In the genomic region with DNA sequence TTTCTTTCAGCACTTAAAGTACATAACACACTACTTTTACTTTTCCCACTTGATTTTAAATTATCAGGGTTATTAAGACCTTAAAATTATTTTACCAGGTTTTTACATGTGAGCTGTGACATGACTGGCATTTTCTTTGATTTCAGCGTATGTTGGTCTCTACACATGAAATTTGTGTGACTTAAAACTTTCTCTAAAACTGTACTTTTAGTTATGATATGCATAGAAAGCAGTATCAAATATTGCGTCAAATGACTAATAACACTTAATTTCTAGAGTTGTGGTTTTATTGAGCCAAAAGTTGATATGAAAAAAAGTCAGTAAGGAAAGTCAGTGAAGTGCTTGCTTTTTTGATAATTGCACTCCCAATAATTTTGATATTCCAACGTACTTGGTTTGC, we compare ENCODE assay signal across 10 cellular contexts. TPM values are rescaled to one million over a fixed set of nuclear protein-coding genes. Genes with fewer than 3 reads are reported as not detected.
A peak's percentile ranks its signal among the peaks of the same experiment; 100 is the strongest.
DNase-seq lines count a peak whose midpoint lies in the region; TF ChIP-seq lines count a peak whose summit lies in the region.
"Had no signal": no experiment of that assay in that cellular context is flagged by ENCODE, and none has a peak within 500 bp of the region (broad histone marks: within the 10 kb centered on the region; RNA-seq: fewer than 3 reads in every experiment).

No MANE protein-coding gene starts in this region.

- peaks cover 52% of the 10 kb centered on the region for H3K36me3 Mint-ChIP-seq in activated CD4-positive, alpha-beta T cell treated with anti-CD3 and anti-CD28 coated beads, Interleukin-2, amount 10 ng/mL, durations not matched to agents 7 days and 5 days (ENCODE audit: low read depth)
- H3K36me3 Mint-ChIP-seq in activated naive CD8-positive, alpha-beta T cell treated with anti-CD3 and anti-CD28 coated beads for 36 hours: peaks cover 30% of the 10 kb centered on the region

- no peaks in the 10 kb centered on the region for H3K9me3 ChIP-seq in thymus (ENCODE audit: control insufficient read depth)

- H3K27me3 Mint-ChIP-seq in activated CD4-positive, alpha-beta T cell treated with anti-CD3 and anti-CD28 coated beads, Interleukin-2, amount 10 ng/mL, durations not matched to agents 7 days and 5 days: no peaks in the 10 kb centered on the region
- H3K27me3 Mint-ChIP-seq in activated naive CD8-positive, alpha-beta T cell treated with anti-CD3 and anti-CD28 coated beads for 36 hours: no peaks in the 10 kb centered on the region

- H3K27me3 ChIP-seq in kidney epithelial cell (ENCODE audit: control insufficient read depth, insufficient read depth, low read length) (no peaks in the 10 kb centered on the region), thymus (ENCODE audit: control insufficient read depth, insufficient read depth) (no peaks in the 10 kb centered on the region)

- H3K4me3 Mint-ChIP-seq in activated CD4-positive, alpha-beta T cell treated with anti-CD3 and anti-CD28 coated beads, Interleukin-2, amount 10 ng/mL, durations not matched to agents 7 days and 5 days: peak overlapping the region; percentile 95
- H3K4me3 Mint-ChIP-seq in activated naive CD8-positive, alpha-beta T cell treated with anti-CD3 and anti-CD28 coated beads for 36 hours: peak overlapping the region; percentile 85

- H3K4me3 ChIP-seq in kidney epithelial cell (ENCODE audit: low read depth, low read length) (peak overlapping the region; percentile 76), thymus (ENCODE audit: low read length) (peak overlapping the region; percentile 83)

- no peaks in the 10 kb centered on the region for H3K36me3 ChIP-seq in kidney epithelial cell (ENCODE audit: control insufficient read depth, insufficient read depth, low read length)
- H3K36me3 ChIP-seq in thymus (ENCODE audit: control insufficient read depth, insufficient read depth): no peaks in the 10 kb centered on the region

- no peak for TF ChIP-seq CTCF in kidney epithelial cell (IDR thresholded peaks at IDR 0.05; ENCODE audit: insufficient read depth, low read length, poor library complexity, severe bottlenecking)

- 2% methylated on average over 3 of the region's 3 CpGs for WGBS in thymus

- no peaks in the 10 kb centered on the region for H3K9me3 Mint-ChIP-seq in activated CD4-positive, alpha-beta T cell treated with anti-CD3 and anti-CD28 coated beads, Interleukin-2, amount 10 ng/mL, durations not matched to agents 7 days and 5 days
- H3K9me3 Mint-ChIP-seq in activated naive CD8-positive, alpha-beta T cell treated with anti-CD3 and anti-CD28 coated beads for 36 hours: no peaks in the 10 kb centered on the region

- H3K27ac ChIP-seq in thymus (ENCODE audit: low read depth): no peak overlapping the region

- DNase-seq in activated CD4-positive, alpha-beta T cell treated with anti-CD3 and anti-CD28 coated beads, Interleukin-2, amount 10 ng/mL, durations not matched to agents 7 days and 5 days: no peak
- no peak for DNase-seq in activated CD4-positive, alpha-beta T cell treated with anti-CD3 and anti-CD28 coated beads for 48 hours
- DNase-seq in activated naive CD8-positive, alpha-beta T cell treated with anti-CD3 and anti-CD28 coated beads for 36 hours: no peak
- DNase-seq in kidney epithelial cell (ENCODE audit: low read depth): no peak
- no peak for DNase-seq in glomerular visceral epithelial cell (ENCODE audit: extremely low spot score)
- no peak for DNase-seq in A172 (ENCODE audit: low spot score)
- no peak for DNase-seq in COLO668 (lab: John Stamatoyannopoulos, UW; ENCODE audit: unreplicated experiment)
- DNase-seq: DMS153; stimulated activated CD4-positive, alpha-beta T cell treated with anti-CD3 and anti-CD28 coated beads, Interleukin-15, amount 100 ng/mL, for 24 hours had no signal

- H3K27ac Mint-ChIP-seq in activated CD4-positive, alpha-beta T cell treated with anti-CD3 and anti-CD28 coated beads, Interleukin-2, amount 10 ng/mL, durations not matched to agents 7 days and 5 days: peak overlapping the region; percentile 73
- H3K27ac Mint-ChIP-seq in activated naive CD8-positive, alpha-beta T cell treated with anti-CD3 and anti-CD28 coated beads for 36 hours: peak overlapping the region; percentile 51

- CTCF ChIA-PET in activated CD4-positive, alpha-beta T cell treated with anti-CD3 and anti-CD28 coated beads, Interleukin-2, amount 10 ng/mL, durations not matched to agents 7 days and 5 days (lab: Charles Lee): no interaction called here

- H3K4me1 ChIP-seq in thymus (ENCODE audit: control insufficient read depth, insufficient read depth, low read length): peaks cover 9% of the 10 kb centered on the region

- peaks cover 47% of the 10 kb centered on the region for H3K4me1 Mint-ChIP-seq in activated CD4-positive, alpha-beta T cell treated with anti-CD3 and anti-CD28 coated beads, Interleukin-2, amount 10 ng/mL, durations not matched to agents 7 days and 5 days
- peaks cover 45% of the 10 kb centered on the region for H3K4me1 Mint-ChIP-seq in activated naive CD8-positive, alpha-beta T cell treated with anti-CD3 and anti-CD28 coated beads for 36 hours

- POLR2A ChIA-PET in activated CD4-positive, alpha-beta T cell treated with anti-CD3 and anti-CD28 coated beads, Interleukin-2, amount 10 ng/mL, durations not matched to agents 7 days and 5 days (lab: Charles Lee): no interaction called here

RNA-seq across cellular contexts. Expression of a gene that starts 3.1 kb away (rescaled TPM):
- 10 to 100 TPM; 91.3 to 93.9 TPM for total RNA-seq in activated CD4-positive, alpha-beta T cell treated with anti-CD3 and anti-CD28 coated beads, Interleukin-2, amount 10 ng/mL, durations not matched to agents 7 days and 5 days
- total RNA-seq in activated naive CD8-positive, alpha-beta T cell treated with anti-CD3 and anti-CD28 coated beads for 36 hours: 10 to 100 TPM; 44.5 to 50.8 TPM
- total RNA-seq in kidney epithelial cell: 39.3 and 39.4 TPM in 2 replicates
- polyA plus RNA-seq in thymus: 70.9 TPM
- total RNA-seq in A172 (2014; rRNA removed; shearing (Covaris generic)): 11.3 and 11.6 TPM in 2 replicates

RNA-seq across cellular contexts. Expression of a gene that starts 3.2 kb away (rescaled TPM):
- total RNA-seq in activated CD4-positive, alpha-beta T cell treated with anti-CD3 and anti-CD28 coated beads, Interleukin-2, amount 10 ng/mL, durations not matched to agents 7 days and 5 days: 1 to 10 TPM; 1.1 to 1.3 TPM
- total RNA-seq in activated naive CD8-positive, alpha-beta T cell treated with anti-CD3 and anti-CD28 coated beads for 36 hours: under 1 TPM; 0.58 to 0.64 TPM
- total RNA-seq in kidney epithelial cell: 1.0 TPM in 2 replicates
- polyA plus RNA-seq in thymus: 1.0 TPM
- 0.41 and 0.43 TPM in 2 replicates for total RNA-seq in A172 (2014; rRNA removed; shearing (Covaris generic))

RNA-seq across cellular contexts. Expression of a gene that starts 48.5 kb away (rescaled TPM):
- total RNA-seq in activated CD4-positive, alpha-beta T cell treated with anti-CD3 and anti-CD28 coated beads, Interleukin-2, amount 10 ng/mL, durations not matched to agents 7 days and 5 days: 10 to 100 TPM; 42.9 to 45.9 TPM
- total RNA-seq in activated naive CD8-positive, alpha-beta T cell treated with anti-CD3 and anti-CD28 coated beads for 36 hours: 10 to 100 TPM; 49.2 to 49.6 TPM
- total RNA-seq in kidney epithelial cell: 39.4 and 48.0 TPM in 2 replicates
- 22.1 TPM for polyA plus RNA-seq in thymus
- total RNA-seq in A172 (2014; rRNA removed; shearing (Covaris generic)): 62.9 TPM in 2 replicates
